In genomic region chr4:111698361-111698760, GRCh38 we compare ENCODE assay signal across 11 cellular contexts.
"Had no signal": no experiment of that assay in that cellular context is flagged by ENCODE, and none has a peak within 500 bp of the region (broad histone marks: within the 10 kb centered on the region; RNA-seq: fewer than 3 reads in every experiment).

No MANE protein-coding gene starts in this region.

- H3K4me3 ChIP-seq: GM23248, GM23338, HAP-1 had no signal

- H3K4me1 ChIP-seq: HAP-1 had no signal

- H3K4me2 ChIP-seq: GM23338 had no signal

- H3K27ac Mint-ChIP-seq: GM23338, H9, HFFc6 had no signal

- DNase-seq: GM23248, GOT3, H7, H9, HCEC 1CT, HFFc6 had no signal

- ATAC-seq: GM23338, HCT116 had no signal

- H3K4me3 Mint-ChIP-seq: GM23338, H9, HFFc6 had no signal

- H3K27ac ChIP-seq: GM23248 had no signal

- H3K9ac ChIP-seq: GM23248 had no signal

- H2AFZ ChIP-seq: GM23248, GM23338 had no signal

- H3K9me3 Mint-ChIP-seq: GM23338, H9, HFFc6 had no signal

- FAIRE-seq: H1, H54 had no signal

- H3K9me3 ChIP-seq: HAP-1 had no signal

- H3K4me1 Mint-ChIP-seq: GM23338, H9 had no signal

- H3K36me3 ChIP-seq: HAP-1 had no signal
